ENCODE assay signal across 22 cellular contexts in the genomic region with DNA sequence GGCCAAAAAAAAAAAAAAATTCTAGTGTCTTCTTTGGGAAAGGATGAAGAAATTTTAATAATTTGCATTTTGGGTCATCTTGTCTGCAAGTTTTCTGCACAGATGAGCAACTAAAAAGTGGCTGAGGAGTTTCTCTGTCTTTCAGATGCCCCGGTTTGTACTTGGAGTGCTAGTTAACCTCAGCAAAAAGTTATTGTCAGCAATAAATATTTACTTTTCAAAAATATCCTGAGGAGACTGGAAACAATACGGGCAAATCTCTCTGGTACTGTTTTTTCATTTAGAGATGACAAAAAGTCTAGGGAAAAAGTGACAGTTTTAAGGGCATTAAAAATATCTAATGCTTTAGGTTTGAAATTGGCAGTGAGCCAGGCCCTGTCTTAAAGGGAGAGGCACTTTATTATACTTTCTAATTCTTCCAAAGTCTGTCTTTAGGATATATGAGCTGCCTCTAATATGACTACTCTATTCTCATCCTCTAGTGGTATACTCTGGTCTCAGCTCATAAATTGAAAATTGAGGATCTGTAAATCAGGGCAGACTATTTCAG.
DNase-seq lines count a peak whose midpoint lies in the region; TF ChIP-seq lines count a peak whose summit lies in the region.
"Had no signal": no experiment of that assay in that cellular context is flagged by ENCODE, and none has a peak within 500 bp of the region (broad histone marks: within the 10 kb centered on the region; RNA-seq: fewer than 3 reads in every experiment).

No MANE protein-coding gene starts in this region.

- H3K4me1 Mint-ChIP-seq in chondrocyte (ENCODE audit: low read depth) (peaks cover 14% of the 10 kb centered on the region), mesothelial cell of epicardium (peaks cover 41% of the 10 kb centered on the region), immature natural killer cell (peaks cover 0 to 7% of the 10 kb centered on the region in 2 donors)
- H3K4me1 Mint-ChIP-seq: naive thymus-derived CD4-positive, alpha-beta T cell had no signal

- no peak overlapping the region for H3K4me2 ChIP-seq in MM.1S (ENCODE audit: low read depth, low read length)
- H3K4me2 ChIP-seq: SK-N-SH had no signal

- no peaks in the 10 kb centered on the region for H3K79me2 ChIP-seq in MM.1S (ENCODE audit: low read length)

- no peak overlapping the region for H3K9ac ChIP-seq in MM.1S (ENCODE audit: low read length)
- H3K9ac ChIP-seq: SK-N-SH had no signal

- no peaks in the 10 kb centered on the region for H4K20me1 ChIP-seq in MM.1S (ENCODE audit: insufficient read depth, low read length)

- H3K27me3 ChIP-seq in HAP-1 (ENCODE audit: low read depth) (no peaks in the 10 kb centered on the region), MM.1S (replicated peaks; ENCODE audit: insufficient read depth, low read length) (no peaks in the 10 kb centered on the region)
- H3K27me3 ChIP-seq: heart left ventricle, pancreas had no signal

- in situ Hi-C loops in HAP-1 (cut with MboI; ENCODE audit: low sequenced_read_pairs), result no loop called here

- H3K36me3 Mint-ChIP-seq in chondrocyte (ENCODE audit: low read depth) (no peaks in the 10 kb centered on the region), mesothelial cell of epicardium (peaks cover 2% of the 10 kb centered on the region), immature natural killer cell (peaks cover 0 to 12% (median 7%) of the 10 kb centered on the region in 3 donors)

- H3K4me1 ChIP-seq in HAP-1 (peaks cover 6% of the 10 kb centered on the region; the same call in 1 of the 2 replicates), MM.1S (ENCODE audit: low read length) (0 out of 2 replicates have a peak, but pooled peaks cover 11% of the 10 kb centered on the region)
- H3K4me1 ChIP-seq: pancreas had no signal

- H3K9me2 ChIP-seq in MM.1S (replicated peaks; ENCODE audit: insufficient read depth, low read length), result no peaks in the 10 kb centered on the region
- H3K9me2 ChIP-seq: SK-N-SH had no signal

- POLR2A ChIA-PET in HEK293T (lab: Yijun Ruan, JAX), result interaction anchor here (0.6 kb wide), 1 partner anchor 461 kb away, joined by 3 read pairs; no protein-coding TSS in a partner anchor

- H3K9me3 Mint-ChIP-seq in chondrocyte (ENCODE audit: low read depth) (no peaks in the 10 kb centered on the region), mesothelial cell of epicardium (peaks cover 3% of the 10 kb centered on the region), immature natural killer cell (peaks cover 0 to 1% (median 0%) of the 10 kb centered on the region in 6 donors)

- no peak overlapping the region for H3K4me3 Mint-ChIP-seq in chondrocyte (ENCODE audit: unreplicated experiment)
- no peak overlapping the region for H3K4me3 Mint-ChIP-seq in mesothelial cell of epicardium
- no peak overlapping the region for H3K4me3 Mint-ChIP-seq in immature natural killer cell
- H3K4me3 Mint-ChIP-seq: naive thymus-derived CD4-positive, alpha-beta T cell had no signal

- TF ChIP-seq CTCF in MM.1S (IDR thresholded peaks at IDR 0.05; ENCODE audit: low read length) (no peak), chondrocyte (IDR thresholded peaks at IDR 0.05) (peak; percentile 15), mesothelial cell of epicardium (IDR thresholded peaks at IDR 0.05; ENCODE audit: unreplicated experiment) (no peak)

- H3K27ac Mint-ChIP-seq in chondrocyte (ENCODE audit: unreplicated experiment) (no peak overlapping the region), mesothelial cell of epicardium (peak overlapping the region; percentile 82), immature natural killer cell (no peak overlapping the region)
- H3K27ac Mint-ChIP-seq: naive thymus-derived CD4-positive, alpha-beta T cell had no signal

- no peaks in the 10 kb centered on the region for H3K36me3 ChIP-seq in HAP-1 (replicated peaks)
- no peaks in the 10 kb centered on the region for H3K36me3 ChIP-seq in MM.1S (replicated peaks; ENCODE audit: insufficient read depth, low read length)
- H3K36me3 ChIP-seq: heart left ventricle, pancreas had no signal

- no peaks in the 10 kb centered on the region for H3F3A ChIP-seq in MM.1S (ENCODE audit: insufficient read depth, low read length)

- no peaks in the 10 kb centered on the region for H3K9me3 ChIP-seq in HAP-1
- no peaks in the 10 kb centered on the region for H3K9me3 ChIP-seq in MM.1S (replicated peaks; ENCODE audit: insufficient read depth, low read length)
- H3K9me3 ChIP-seq: heart left ventricle, pancreas, SK-N-SH had no signal

- DNase-seq in HAP-1 (ENCODE audit: low spot score in 2 of 2), result peak; percentile 8 to 41
- peak; percentile 34 for DNase-seq in MM.1S
- no peak for DNase-seq in chondrocyte (ENCODE audit: low spot score)
- DNase-seq in mesothelial cell of epicardium (ENCODE audit: low spot score in 2 of 2, unreplicated experiment in 2 of 2), result no peak
- DNase-seq in immature natural killer cell, result no peak
- DNase-seq in HEK293T (ENCODE audit: extremely low spot score), result no peak
- DNase-seq in NCI-H1436 (lab: John Stamatoyannopoulos, UW), result no peak
- DNase-seq: activated CD4-positive, alpha-beta T cell treated with anti-CD3 and anti-CD28 coated beads for 48 hours; activated naive CD4-positive, alpha-beta T cell treated with Interleukin-2 at 50 U/mL for 16 hours; activated T-cell treated with anti-CD3 and anti-CD28 coated beads, Interleukin-2, amount 50 U/mL, for 48 hours; amniotic stem cell; heart left ventricle; KBM-7; left colon; MV-4-11; naive thymus-derived CD4-positive, alpha-beta T cell; NCI-H526 treated with DMSO at 0.1 percent for 48 hours; pancreas; SK-N-SH; T-helper 2 cell had no signal

- H3K4me3 ChIP-seq in HAP-1 (no peak overlapping the region), MM.1S (ENCODE audit: low read length) (no peak overlapping the region)
- H3K4me3 ChIP-seq: heart left ventricle, pancreas had no signal

- H2AFZ ChIP-seq in MM.1S (ENCODE audit: low read length), result 0 out of 2 replicates have a peak overlapping the region, but pooled peaks have one; percentile 10

- CTCF ChIA-PET in HEK293T (lab: Yijun Ruan, JAX), result interaction anchor here (0.5 to 0.6 kb wide), 2 partner anchors 432 to 442 kb away, joined by 3 to 5 read pairs; no protein-coding TSS in a partner anchor

- H3K27me3 Mint-ChIP-seq in chondrocyte (ENCODE audit: low read depth), result no peaks in the 10 kb centered on the region
- H3K27me3 Mint-ChIP-seq in mesothelial cell of epicardium (ENCODE audit: low read depth), result no peaks in the 10 kb centered on the region
- peaks cover 0 to 2% (median 0%) of the 10 kb centered on the region in 3 donors for H3K27me3 Mint-ChIP-seq in immature natural killer cell (ENCODE audit: low read depth in 3 of 3)

- H3K27ac ChIP-seq in MM.1S (ENCODE audit: low read length), result no peak overlapping the region
- H3K27ac ChIP-seq: C4-2B, heart left ventricle, pancreas, RWPE1 had no signal

TF ChIP-seq in HEK293T, 16 proteins besides CTCF, POLR2A, EP300 and RAD21:
- TF ChIP-seq L3MBTL2 (conservative IDR thresholded peaks at IDR 0.05) (no peak), ZNF384 (IDR thresholded peaks at IDR 0.05) (no peak), CTBP1 (IDR thresholded peaks at IDR 0.05; ENCODE audit: borderline replicate concordance) (no peak), SUZ12 (IDR thresholded peaks at IDR 0.05) (no peak), NFRKB (IDR thresholded peaks at IDR 0.05) (no peak), FOXA1 (IDR thresholded peaks at IDR 0.05) (no peak), LEF1 (IDR thresholded peaks at IDR 0.05; ENCODE audit: borderline replicate concordance) (no peak), HDGF (IDR thresholded peaks at IDR 0.05; ENCODE audit: borderline replicate concordance) (no peak), BHLHE40 (IDR thresholded peaks at IDR 0.05; ENCODE audit: borderline replicate concordance) (no peak)

Comparison
In these comparisons a context has a peak if more than half of its experiments do, and no peak if none do; other contexts are left out.
1. DNase-seq: peak in HAP-1 (2 of 2) and MM.1S (single experiment); none in chondrocyte (single experiment), mesothelial cell of epicardium (0 of 2), immature natural killer cell (0 of 3), HEK293T (single experiment) and NCI-H1436 (single experiment).